1 cellular context compared by ENCODE assay signal in the genomic region with DNA sequence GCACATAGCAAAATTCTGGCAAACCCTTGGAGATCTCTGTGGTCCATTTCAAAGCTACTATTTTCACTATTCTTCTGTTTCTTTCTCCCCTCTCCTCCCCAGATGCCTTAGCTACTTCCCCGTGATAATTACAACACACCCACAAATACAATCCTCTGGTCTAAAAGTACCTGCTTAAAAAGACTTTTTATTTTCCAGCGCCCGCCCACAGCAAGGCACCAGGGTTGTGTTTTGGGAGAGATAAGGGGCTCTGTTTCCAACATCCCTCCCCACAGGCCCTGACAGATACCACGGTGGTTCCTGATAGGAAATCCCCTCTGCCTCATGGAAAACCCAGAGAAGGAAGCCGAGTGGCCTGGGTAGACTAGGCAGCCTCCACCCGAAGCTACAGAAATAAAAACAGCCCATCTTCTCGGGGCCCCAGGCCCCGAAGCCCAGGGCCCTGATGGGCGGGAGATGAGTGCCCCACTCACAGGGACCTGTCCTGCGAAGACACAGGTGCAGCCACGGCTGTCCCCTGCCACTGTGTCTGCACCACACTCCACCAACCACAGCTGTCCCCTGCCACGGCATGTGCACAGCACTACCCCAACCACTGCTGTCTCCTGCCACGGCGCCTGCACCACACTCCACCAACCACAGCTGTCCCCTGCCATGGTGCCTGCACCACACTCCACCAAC.
TF ChIP-seq lines count a peak whose summit lies in the region.

No MANE protein-coding gene starts in this region.

TF ChIP-seq in H1, 55 proteins besides CTCF, POLR2A, EP300 and RAD21:
- TF ChIP-seq TAF1 (IDR thresholded peaks at IDR 0.05; ENCODE audit: low read depth, low read length) (no peak), FOSL1 (IDR thresholded peaks at IDR 0.05; ENCODE audit: insufficient read depth, low read depth, low read length) (no peak), GABPA (IDR thresholded peaks at IDR 0.05; ENCODE audit: borderline replicate concordance, insufficient read depth, low read length) (no peak), JUND (IDR thresholded peaks at IDR 0.05; ENCODE audit: low read length) (no peak), GTF2F1 (IDR thresholded peaks at IDR 0.05; ENCODE audit: borderline replicate concordance, low read depth, low read length) (no peak), HDAC6 (IDR thresholded peaks at IDR 0.05; ENCODE audit: low read depth, low read length) (no peak), BACH1 (IDR thresholded peaks at IDR 0.05; ENCODE audit: low read length) (no peak), SIX5 (IDR thresholded peaks at IDR 0.05; ENCODE audit: low read depth, low read length) (no peak), HDAC2 (IDR thresholded peaks at IDR 0.05; ENCODE audit: borderline replicate concordance in 1 of 2, low read depth in 2 of 2, low read length in 2 of 2) (no peak), SUZ12 (IDR thresholded peaks at IDR 0.05; ENCODE audit: low read length) (no peak), RFX5 (IDR thresholded peaks at IDR 0.05; ENCODE audit: borderline replicate concordance, low read depth, low read length) (no peak), CREB1 (IDR thresholded peaks at IDR 0.05) (no peak), YY1 (IDR thresholded peaks at IDR 0.05; ENCODE audit: low read depth, low read length) (no peak), SP2 (IDR thresholded peaks at IDR 0.05; ENCODE audit: low read length) (no peak), RBBP5 (IDR thresholded peaks at IDR 0.05; ENCODE audit: borderline replicate concordance, low read depth, low read length) (no peak), SIRT6 (IDR thresholded peaks at IDR 0.05; ENCODE audit: low read length) (no peak)
- TF ChIP-seq, protein P1, sequence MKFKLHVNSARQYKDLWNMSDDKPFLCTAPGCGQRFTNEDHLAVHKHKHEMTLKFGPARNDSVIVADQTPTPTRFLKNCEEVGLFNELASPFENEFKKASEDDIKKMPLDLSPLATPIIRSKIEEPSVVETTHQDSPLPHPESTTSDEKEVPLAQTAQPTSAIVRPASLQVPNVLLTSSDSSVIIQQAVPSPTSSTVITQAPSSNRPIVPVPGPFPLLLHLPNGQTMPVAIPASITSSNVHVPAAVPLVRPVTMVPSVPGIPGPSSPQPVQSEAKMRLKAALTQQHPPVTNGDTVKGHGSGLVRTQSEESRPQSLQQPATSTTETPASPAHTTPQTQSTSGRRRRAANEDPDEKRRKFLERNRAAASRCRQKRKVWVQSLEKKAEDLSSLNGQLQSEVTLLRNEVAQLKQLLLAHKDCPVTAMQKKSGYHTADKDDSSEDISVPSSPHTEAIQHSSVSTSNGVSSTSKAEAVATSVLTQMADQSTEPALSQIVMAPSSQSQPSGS (IDR thresholded peaks at IDR 0.05; ENCODE audit: low read length): no peak
- TF ChIP-seq, protein P2, sequence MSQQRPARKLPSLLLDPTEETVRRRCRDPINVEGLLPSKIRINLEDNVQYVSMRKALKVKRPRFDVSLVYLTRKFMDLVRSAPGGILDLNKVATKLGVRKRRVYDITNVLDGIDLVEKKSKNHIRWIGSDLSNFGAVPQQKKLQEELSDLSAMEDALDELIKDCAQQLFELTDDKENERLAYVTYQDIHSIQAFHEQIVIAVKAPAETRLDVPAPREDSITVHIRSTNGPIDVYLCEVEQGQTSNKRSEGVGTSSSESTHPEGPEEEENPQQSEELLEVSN (IDR thresholded peaks at IDR 0.05): no peak
